In the genomic region with DNA sequence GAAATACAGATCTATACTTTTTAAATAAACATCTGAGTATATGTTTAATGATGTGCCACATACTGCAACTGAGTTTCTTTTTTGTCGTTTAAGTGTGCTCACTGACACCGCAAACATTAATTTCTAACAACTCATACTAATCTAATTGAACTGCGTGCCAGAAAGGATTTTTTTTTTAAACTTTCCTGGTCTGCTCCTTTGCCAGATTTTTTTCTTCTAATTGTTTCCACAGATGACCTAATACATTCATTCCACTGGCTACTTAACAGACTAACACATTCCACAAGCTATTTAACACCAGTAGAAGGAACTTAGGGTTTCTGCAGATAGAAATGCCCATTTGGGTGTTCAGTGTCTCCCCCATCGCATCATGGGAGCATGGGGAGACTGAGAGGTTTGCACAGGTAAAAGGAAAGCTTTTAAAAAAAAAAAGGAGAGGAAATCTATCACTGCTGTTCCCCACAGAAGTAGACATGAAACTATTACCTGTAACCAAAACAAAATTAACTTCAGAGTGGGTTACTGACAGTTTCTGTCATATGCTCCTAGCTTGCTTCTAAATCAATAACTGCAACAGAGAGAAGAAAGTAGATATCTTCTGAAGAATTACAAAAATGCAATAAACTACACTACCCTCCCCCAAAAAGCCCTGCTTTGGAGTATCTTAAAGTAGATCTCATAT, we compare ENCODE assay signal across 12 cellular contexts. TPM values are rescaled to one million over a fixed set of nuclear protein-coding genes. Genes with fewer than 3 reads are reported as not detected.
DNase-seq lines count a peak whose midpoint lies in the region; ATAC-seq and TF ChIP-seq lines count a peak whose summit lies in the region.
"Had no signal": no experiment of that assay in that cellular context is flagged by ENCODE, and none has a peak within 500 bp of the region (broad histone marks: within the 10 kb centered on the region; RNA-seq: fewer than 3 reads in every experiment).

No MANE protein-coding gene starts in this region.

- H3K4me3 ChIP-seq in OCI-LY1 (ENCODE audit: low read depth, low read length, poor library complexity, severe bottlenecking) = no peak overlapping the region
- no peak overlapping the region for H3K4me3 ChIP-seq in left lung
- H3K4me3 ChIP-seq: dorsolateral prefrontal cortex, upper lobe of left lung had no signal

- DNase-seq in left lung (no peak), foreskin keratinocyte (no peak), HFFc6 (no peak), inferior parietal cortex (ENCODE audit: extremely low spot score) (no peak)
- no peak for DNase-seq in stimulated activated CD4-positive, alpha-beta T cell treated with anti-CD3 and anti-CD28 coated beads, Interleukin-2, amount 100 ng/mL, for 24 hours
- DNase-seq: dorsolateral prefrontal cortex, GF-D8, NCI-H2227 treated with DMSO at 0.1 percent for 48 hours, upper lobe of left lung had no signal

- H3K27me3 Mint-ChIP-seq in HFFc6 (ENCODE audit: insufficient read depth) = peaks cover 2% of the 10 kb centered on the region; the same call in 1 of the 2 replicates

- peaks cover 11% of the 10 kb centered on the region; the same call in 1 of the 2 replicates for H3K79me2 ChIP-seq in OCI-LY1 (ENCODE audit: insufficient read depth, low read length)

- H3K4me3 Mint-ChIP-seq in HFFc6 = no peak overlapping the region

- H3K27me3 ChIP-seq in OCI-LY1 (ENCODE audit: insufficient read depth, low read length) = no peaks in the 10 kb centered on the region
- no peaks in the 10 kb centered on the region for H3K27me3 ChIP-seq in left lung
- H3K27me3 ChIP-seq in foreskin keratinocyte = no peaks in the 10 kb centered on the region
- H3K27me3 ChIP-seq: upper lobe of left lung had no signal

- peaks cover 12% of the 10 kb centered on the region for H3K4me1 Mint-ChIP-seq in HFFc6 (ENCODE audit: low read depth)

- H3K4me1 ChIP-seq in OCI-LY1 (ENCODE audit: insufficient read depth, low read length, severe bottlenecking) (peaks cover 47% of the 10 kb centered on the region), left lung (peaks cover 0 to 15% of the 10 kb centered on the region in 2 donors), foreskin keratinocyte (no peaks in the 10 kb centered on the region)

- H3K27ac Mint-ChIP-seq in HFFc6 = no peak overlapping the region

- ATAC-seq in GM18498 (IDR thresholded peaks at IDR 0.05; ENCODE audit: unreplicated experiment) = peak; percentile 49
- peak; percentile 44 for ATAC-seq in GM21723 (IDR thresholded peaks at IDR 0.05; ENCODE audit: unreplicated experiment)
- ATAC-seq in left lung = peak; percentile 37
- ATAC-seq in foreskin keratinocyte = no peak

- no peaks in the 10 kb centered on the region for H3K9me3 ChIP-seq in OCI-LY1 (ENCODE audit: low read length)
- no peaks in the 10 kb centered on the region for H3K9me3 ChIP-seq in left lung
- H3K9me3 ChIP-seq: upper lobe of left lung had no signal

- H3K27ac ChIP-seq in OCI-LY1 (ENCODE audit: low read depth, low read length, poor library complexity, severe bottlenecking) (peak overlapping the region; percentile 83), left lung (peak overlapping the region in 1 of 2 donors; percentile 18), foreskin keratinocyte (no peak overlapping the region)
- H3K27ac ChIP-seq: dorsolateral prefrontal cortex, upper lobe of left lung had no signal

- no peaks in the 10 kb centered on the region for H3F3A ChIP-seq in OCI-LY1 (ENCODE audit: insufficient read depth, low read length)

- peak overlapping the region; percentile 55; the same call in 1 of the 2 replicates for H3K4me2 ChIP-seq in OCI-LY1 (ENCODE audit: low read length)

- no peaks in the 10 kb centered on the region for H3K36me3 ChIP-seq in OCI-LY1 (ENCODE audit: insufficient read depth, low read length)
- no peaks in the 10 kb centered on the region for H3K36me3 ChIP-seq in left lung
- H3K36me3 ChIP-seq: upper lobe of left lung had no signal

- H3K9me2 ChIP-seq in OCI-LY1 (ENCODE audit: low read depth, low read length) = no peaks in the 10 kb centered on the region

- intact Hi-C loops in left lung (cut with DNase I) = no loop called here

- no peak overlapping the region for H2AFZ ChIP-seq in OCI-LY1 (ENCODE audit: low read length)

- no peaks in the 10 kb centered on the region for H4K20me1 ChIP-seq in OCI-LY1 (ENCODE audit: insufficient read depth, low read length)

- H3K36me3 Mint-ChIP-seq in HFFc6 (ENCODE audit: low read depth) = peaks cover 16% of the 10 kb centered on the region

- H3K9me3 Mint-ChIP-seq in HFFc6 = peaks cover 4% of the 10 kb centered on the region; the same call in 1 of the 2 replicates

- TF ChIP-seq CTCF in OCI-LY1 (IDR thresholded peaks at IDR 0.05; ENCODE audit: low read length) = no peak
- TF ChIP-seq CTCF in left lung (IDR thresholded peaks at IDR 0.05) = no peak
- no peak for TF ChIP-seq CTCF in foreskin keratinocyte (conservative IDR thresholded peaks at IDR 0.05)
- TF ChIP-seq CTCF in HFFc6 (IDR thresholded peaks at IDR 0.05) = no peak

- H3K9ac ChIP-seq in OCI-LY1 (ENCODE audit: low read length) = peak overlapping the region; percentile 33; the same call in 1 of the 2 replicates

RNA-seq across cellular contexts. Expression of a gene that starts 31.6 kb away (rescaled TPM):
- total RNA-seq in left lung (10 to 100 TPM; 46.4 to 47.3 TPM), foreskin keratinocyte (16.6 and 24.5 TPM in 2 replicates)
- polyA plus RNA-seq in foreskin keratinocyte = 12.0 and 17.9 TPM in 2 replicates
- 10 to 100 TPM; 46.5 to 64.9 (median 61.0) TPM for total RNA-seq in HFFc6 (2021; fragmentation: NEBNext Ultra II Directional; extraction: Animal tissue kit (Norgen Biotek cat#: 25700))
